Comparison of ENCODE assay signal across 27 cellular contexts in genomic region chr1:110779617-110780016, GRCh38.
"Had no signal": no experiment of that assay in that cellular context is flagged by ENCODE, and none has a peak within 500 bp of the region (broad histone marks: within the 10 kb centered on the region; RNA-seq: fewer than 3 reads in every experiment).

No MANE protein-coding gene starts in this region.

- H3K4me1 ChIP-seq: colonic mucosa, gastrocnemius medialis had no signal

- DNase-seq: activated CD4-positive, alpha-beta memory T cell treated with anti-CD3 and anti-CD28 coated beads, Interleukin-2, amount 10 ng/mL, durations not matched to agents 7 days and 5 days; activated CD4-positive, alpha-beta T cell treated with anti-CD3 and anti-CD28 coated beads for 1 hour; activated CD4-positive, alpha-beta T cell treated with anti-CD3 and anti-CD28 coated beads for 4 hours; activated CD4-positive, alpha-beta T cell treated with anti-CD3 and anti-CD28 coated beads, Interleukin-2, amount 10 ng/mL, durations not matched to agents 7 days and 5 days; activated CD4-positive, alpha-beta T cell treated with anti-CD3 and anti-CD28 coated beads, Interleukin-2, amount 50 U/mL, for 4 hours; activated CD8-positive, alpha-beta memory T cell treated with anti-CD3 and anti-CD28 coated beads, Interleukin-2, amount 50 U/mL, for 48 hours; activated gamma-delta T cell; activated naive CD4-positive, alpha-beta T cell; activated naive CD4-positive, alpha-beta T cell treated with anti-CD3 and anti-CD28 coated beads, Interleukin-2, amount 10 ng/mL, durations not matched to agents 7 days and 5 days; activated naive CD8-positive, alpha-beta T cell treated with anti-CD3 and anti-CD28 coated beads, Interleukin-2, amount 10 ng/mL, durations not matched to agents 7 days and 5 days; activated T-cell treated with anti-CD3 and anti-CD28 coated beads for 4 hours; activated T-cell treated with anti-CD3 and anti-CD28 coated beads, Interleukin-2, amount 50 U/mL, for 24 hours; activated T-cell treated with anti-CD3 and anti-CD28 coated beads, Interleukin-2, amount 50 U/mL, for 72 hours; amniotic stem cell; anterior cingulate cortex; colonic mucosa; effector CD8-positive, alpha-beta T cell; foreskin fibroblast; gastrocnemius medialis; glutamatergic neuron; T-helper 2 cell had no signal

- ATAC-seq: activated naive CD4-positive, alpha-beta T cell treated with anti-CD3 and anti-CD28 coated beads, Interleukin-2, amount 50 U/mL, for 72 hours; activated T-cell treated with anti-CD3 and anti-CD28 coated beads, Interleukin-2, amount 50 U/mL, for 72 hours; esophagus mucosa; gastrocnemius medialis; WTC11 had no signal

- H3K27ac ChIP-seq: colonic mucosa, gastrocnemius medialis, VCaP had no signal

- H3K27ac Mint-ChIP-seq: activated CD4-positive, alpha-beta memory T cell treated with anti-CD3 and anti-CD28 coated beads, Interleukin-2, amount 10 ng/mL, durations not matched to agents 7 days and 5 days; activated CD4-positive, alpha-beta T cell treated with anti-CD3 and anti-CD28 coated beads, Interleukin-2, amount 10 ng/mL, durations not matched to agents 7 days and 5 days; activated naive CD4-positive, alpha-beta T cell treated with anti-CD3 and anti-CD28 coated beads, Interleukin-2, amount 10 ng/mL, durations not matched to agents 7 days and 5 days; activated naive CD4-positive, alpha-beta T cell treated with anti-CD3 and anti-CD28 coated beads, Interleukin-2, amount 50 U/mL, for 72 hours; activated naive CD8-positive, alpha-beta T cell treated with anti-CD3 and anti-CD28 coated beads, Interleukin-2, amount 10 ng/mL, durations not matched to agents 7 days and 5 days; activated T-cell treated with anti-CD3 and anti-CD28 coated beads, Interleukin-2, amount 50 U/mL, for 24 hours; activated T-cell treated with anti-CD3 and anti-CD28 coated beads, Interleukin-2, amount 50 U/mL, for 72 hours; WTC11 had no signal

- H3K36me3 Mint-ChIP-seq: activated naive CD4-positive, alpha-beta T cell treated with anti-CD3 and anti-CD28 coated beads, Interleukin-2, amount 50 U/mL, for 72 hours; activated naive CD8-positive, alpha-beta T cell treated with anti-CD3 and anti-CD28 coated beads, Interleukin-2, amount 10 ng/mL, durations not matched to agents 7 days and 5 days; WTC11 had no signal

- H3K9me3 Mint-ChIP-seq: activated CD4-positive, alpha-beta memory T cell treated with anti-CD3 and anti-CD28 coated beads, Interleukin-2, amount 10 ng/mL, durations not matched to agents 7 days and 5 days; activated CD4-positive, alpha-beta T cell treated with anti-CD3 and anti-CD28 coated beads, Interleukin-2, amount 10 ng/mL, durations not matched to agents 7 days and 5 days; activated naive CD4-positive, alpha-beta T cell treated with anti-CD3 and anti-CD28 coated beads, Interleukin-2, amount 10 ng/mL, durations not matched to agents 7 days and 5 days; activated naive CD4-positive, alpha-beta T cell treated with anti-CD3 and anti-CD28 coated beads, Interleukin-2, amount 50 U/mL, for 72 hours; activated naive CD8-positive, alpha-beta T cell treated with anti-CD3 and anti-CD28 coated beads, Interleukin-2, amount 10 ng/mL, durations not matched to agents 7 days and 5 days; activated T-cell treated with anti-CD3 and anti-CD28 coated beads, Interleukin-2, amount 50 U/mL, for 24 hours; activated T-cell treated with anti-CD3 and anti-CD28 coated beads, Interleukin-2, amount 50 U/mL, for 72 hours; WTC11 had no signal

- H3K27me3 ChIP-seq: colonic mucosa, gastrocnemius medialis had no signal

- H3K4me3 Mint-ChIP-seq: activated CD4-positive, alpha-beta memory T cell treated with anti-CD3 and anti-CD28 coated beads, Interleukin-2, amount 10 ng/mL, durations not matched to agents 7 days and 5 days; activated CD4-positive, alpha-beta T cell treated with anti-CD3 and anti-CD28 coated beads, Interleukin-2, amount 10 ng/mL, durations not matched to agents 7 days and 5 days; activated naive CD4-positive, alpha-beta T cell treated with anti-CD3 and anti-CD28 coated beads, Interleukin-2, amount 10 ng/mL, durations not matched to agents 7 days and 5 days; activated naive CD8-positive, alpha-beta T cell treated with anti-CD3 and anti-CD28 coated beads, Interleukin-2, amount 10 ng/mL, durations not matched to agents 7 days and 5 days; activated T-cell treated with anti-CD3 and anti-CD28 coated beads, Interleukin-2, amount 50 U/mL, for 24 hours; activated T-cell treated with anti-CD3 and anti-CD28 coated beads, Interleukin-2, amount 50 U/mL, for 72 hours had no signal

- FAIRE-seq: astrocyte, TTC549 had no signal

- H3K4me3 ChIP-seq: colonic mucosa, gastrocnemius medialis had no signal

- H3K27me3 Mint-ChIP-seq: activated T-cell treated with anti-CD3 and anti-CD28 coated beads, Interleukin-2, amount 50 U/mL, for 24 hours had no signal

- H3K9me3 ChIP-seq: colonic mucosa, gastrocnemius medialis had no signal

- H3K36me3 ChIP-seq: colonic mucosa, gastrocnemius medialis had no signal
